ENCODE assay signal across 8 cellular contexts in the genomic region with DNA sequence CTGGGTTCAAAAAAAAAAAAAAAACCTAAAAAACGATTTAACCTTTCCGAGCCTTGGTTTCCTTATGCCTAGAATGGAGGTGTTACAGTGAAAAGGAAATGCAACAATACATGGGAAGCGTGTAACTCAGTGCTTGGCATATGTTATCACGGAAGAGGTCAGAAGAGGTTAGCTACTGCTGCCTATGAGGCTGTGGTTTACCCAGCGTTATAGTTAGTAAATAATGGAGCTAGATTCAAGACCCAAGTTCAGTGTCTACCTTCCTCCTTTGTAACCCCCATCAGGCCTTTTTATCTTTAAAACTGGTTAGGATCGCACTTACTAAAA. TPM values are rescaled to one million over a fixed set of nuclear protein-coding genes. Genes with fewer than 3 reads are reported as not detected.
A peak's percentile ranks its signal among the peaks of the same experiment; 100 is the strongest.
DNase-seq lines count a peak whose midpoint lies in the region; ATAC-seq, FAIRE-seq and TF ChIP-seq lines count a peak whose summit lies in the region.

No MANE protein-coding gene starts in this region.

- no peak for ATAC-seq in omental fat pad (ENCODE audit: low FRiP score)
- ATAC-seq in GM19328 (IDR thresholded peaks at IDR 0.05; ENCODE audit: unreplicated experiment): no peak

- peak overlapping the region; percentile 88 for H3K4me3 Mint-ChIP-seq in activated naive CD4-positive, alpha-beta T cell treated with anti-CD3 and anti-CD28 coated beads, Interleukin-2, amount 50 U/mL, for 24 hours
- H3K4me3 Mint-ChIP-seq in brain (peak overlapping the region; percentile 88 to 99 (median 97)), type B pancreatic cell (peak overlapping the region; percentile 96)

- H3K27me3 Mint-ChIP-seq in activated naive CD4-positive, alpha-beta T cell treated with anti-CD3 and anti-CD28 coated beads, Interleukin-2, amount 50 U/mL, for 24 hours: no peaks in the 10 kb centered on the region
- peaks cover 6% of the 10 kb centered on the region for H3K27me3 Mint-ChIP-seq in brain
- H3K27me3 Mint-ChIP-seq in type B pancreatic cell: peaks cover 3% of the 10 kb centered on the region

- H3K9me3 Mint-ChIP-seq in activated naive CD4-positive, alpha-beta T cell treated with anti-CD3 and anti-CD28 coated beads, Interleukin-2, amount 50 U/mL, for 24 hours: no peaks in the 10 kb centered on the region
- H3K9me3 Mint-ChIP-seq in brain (no peaks in the 10 kb centered on the region), type B pancreatic cell (no peaks in the 10 kb centered on the region)

- H3K27ac Mint-ChIP-seq in activated naive CD4-positive, alpha-beta T cell treated with anti-CD3 and anti-CD28 coated beads, Interleukin-2, amount 50 U/mL, for 24 hours: no peak overlapping the region
- H3K27ac Mint-ChIP-seq in brain: peak overlapping the region; percentile 87 to 94 (median 94)
- H3K27ac Mint-ChIP-seq in type B pancreatic cell: peak overlapping the region; percentile 91

- no peak for DNase-seq in activated naive CD4-positive, alpha-beta T cell treated with Interleukin-2 at 50 U/mL for 16 hours
- peak; percentile 71 to 92 for DNase-seq in lung microvascular endothelial cell (ENCODE audit: low read depth in 2 of 2)
- DNase-seq in type B pancreatic cell (ENCODE audit: extremely low spot score, unreplicated experiment): no peak
- DNase-seq in omental fat pad (ENCODE audit: low spot score): no peak
- no peak for DNase-seq in frontal cortex (ENCODE audit: low spot score in 2 of 2)

- no peak for FAIRE-seq in frontal cortex (lab: Jason Lieb, UNC)

- peaks cover 2% of the 10 kb centered on the region for H3K36me3 Mint-ChIP-seq in activated naive CD4-positive, alpha-beta T cell treated with anti-CD3 and anti-CD28 coated beads, Interleukin-2, amount 50 U/mL, for 24 hours
- peaks cover 13% of the 10 kb centered on the region for H3K36me3 Mint-ChIP-seq in brain
- H3K36me3 Mint-ChIP-seq in type B pancreatic cell: peaks cover 5% of the 10 kb centered on the region

- H3K4me1 Mint-ChIP-seq in activated naive CD4-positive, alpha-beta T cell treated with anti-CD3 and anti-CD28 coated beads, Interleukin-2, amount 50 U/mL, for 24 hours: peaks cover 24% of the 10 kb centered on the region
- H3K4me1 Mint-ChIP-seq in brain (peaks cover 41% of the 10 kb centered on the region), type B pancreatic cell (ENCODE audit: unreplicated experiment) (peaks cover 25% of the 10 kb centered on the region)

- TF ChIP-seq CTCF in brain (conservative IDR thresholded peaks at IDR 0.05): no peak
- no peak for TF ChIP-seq CTCF in type B pancreatic cell (conservative IDR thresholded peaks at IDR 0.05)
- no peak for TF ChIP-seq CTCF in omental fat pad (IDR thresholded peaks at IDR 0.05)

RNA-seq across cellular contexts. Expression of gene IFT43, which starts 0.8 kb away (rescaled TPM):
- polyA plus RNA-seq in brain (ENCODE audit: insufficient read depth, low read depth, low replicate concordance): 34.1 TPM
- 18.7 and 22.6 TPM in 2 replicates for total RNA-seq in lung microvascular endothelial cell
- total RNA-seq in type B pancreatic cell (ENCODE audit: low replicate concordance): 29.9 and 36.9 TPM in 2 replicates
- 10 to 100 TPM; 28.7 to 38.8 (median 32.4) TPM for total RNA-seq in omental fat pad
- total RNA-seq in frontal cortex: 31.8 TPM

RNA-seq across cellular contexts. Expression of gene TGFB3, which starts 4.6 kb away (rescaled TPM):
- polyA plus RNA-seq in brain (ENCODE audit: insufficient read depth, low read depth, low replicate concordance): 14.3 TPM
- total RNA-seq in lung microvascular endothelial cell (2.0 and 4.0 TPM in 2 replicates), type B pancreatic cell (ENCODE audit: low replicate concordance) (19.2 and 45.3 TPM in 2 replicates), omental fat pad (10 to 100 TPM in 3 of 4 donors, 1 to 10 TPM in 1; 9.2 to 54.4 (median 29.6) TPM), frontal cortex (19.2 TPM)

Comparison
In these comparisons a context has a peak if more than half of its experiments do, and no peak if none do; other contexts are left out.
1. DNase-seq: peak in lung microvascular endothelial cell (2 of 2); none in activated naive CD4-positive, alpha-beta T cell treated with Interleukin-2 at 50 U/mL for 16 hours (single experiment), type B pancreatic cell (single experiment), omental fat pad (single experiment) and frontal cortex (0 of 2).
2. Peak in every context shown above with its lines, with median percentiles within 50 percentile points of each other: H3K4me3 Mint-ChIP-seq.